8 cellular contexts compared by ENCODE assay signal in genomic region chr20:25223179-25223661, GRCh38. TPM values are rescaled to one million over a fixed set of nuclear protein-coding genes. Genes with fewer than 3 reads are reported as not detected.
DNase-seq lines count a peak whose midpoint lies in the region; ATAC-seq, FAIRE-seq and TF ChIP-seq lines count a peak whose summit lies in the region.

No MANE protein-coding gene starts in this region.

- peak; percentile 73 for DNase-seq in activated effector memory CD4-positive, alpha-beta T cell treated with anti-CD3 and anti-CD28 coated beads, Interleukin-2, amount 50 U/mL, for 16 hours
- DNase-seq in activated effector memory CD4-positive, alpha-beta T cell treated with Interleukin-2 at 50 U/mL for 16 hours: no peak
- DNase-seq in SJSA1 (ENCODE audit: low read depth in 1 of 2, low spot score in 2 of 2): peak; percentile 94 to 96
- DNase-seq in endothelial cell of umbilical vein (ENCODE audit: low read depth, low spot score): peak; percentile 61
- no peak for DNase-seq in smooth muscle cell (lab: John Stamatoyannopoulos, UW; ENCODE audit: unreplicated experiment)
- DNase-seq in SIG-M5 treated with dmso at 0.1 percent for 504 hours (lab: John Stamatoyannopoulos, UW; ENCODE audit: unreplicated experiment): no peak

- no peak for ATAC-seq in HG03378 (IDR thresholded peaks at IDR 0.05; ENCODE audit: unreplicated experiment)
- no peak for ATAC-seq in HG03571 (IDR thresholded peaks at IDR 0.05; ENCODE audit: unreplicated experiment)

- CTCF ChIA-PET in endothelial cell of umbilical vein (lab: Charles Lee): interaction anchor here (0.6 to 9.7 kb wide), 9 partner anchors 9 to 176 kb away, joined by 3 to 93 read pairs (median 3); partner anchors contain the start of gene PYGB

- dilution Hi-C loops in endothelial cell of umbilical vein (cut with MboI; ENCODE audit: extremely low pct_ligation_motif_present, low sequenced_read_pairs): no loop called here

- FAIRE-seq in endothelial cell of umbilical vein (lab: Jason Lieb, UNC): peak; percentile 91

- no peaks in the 10 kb centered on the region for H3K9me1 ChIP-seq in endothelial cell of umbilical vein (replicated peaks; ENCODE audit: control insufficient read depth, extremely low read depth, insufficient read depth, low read length)

- no peaks in the 10 kb centered on the region for H3F3A ChIP-seq in smooth muscle cell (ENCODE audit: low read depth)

- H3K9me3 ChIP-seq in SJSA1 (replicated peaks): no peaks in the 10 kb centered on the region
- no peaks in the 10 kb centered on the region for H3K9me3 ChIP-seq in endothelial cell of umbilical vein (replicated peaks; ENCODE audit: control insufficient read depth, insufficient read depth, low read length)
- H3K9me3 ChIP-seq in smooth muscle cell (replicated peaks; ENCODE audit: low read depth): no peaks in the 10 kb centered on the region

- H3K9ac ChIP-seq in endothelial cell of umbilical vein (replicated peaks; ENCODE audit: extremely low read depth, insufficient read depth, low read length) (no peak overlapping the region), smooth muscle cell (ENCODE audit: low read depth) (peak overlapping the region; percentile 51)

- no TSS peak for BruUV-seq in endothelial cell of umbilical vein (replicated peaks; lab: Mats Ljungman, UMichigan)

- POLR2A ChIA-PET in endothelial cell of umbilical vein (lab: Charles Lee): interaction anchor here (0.6 kb wide), 1 partner anchor 388 kb away, joined by 3 read pairs; no protein-coding TSS in a partner anchor

- no peaks in the 10 kb centered on the region for H4K20me1 ChIP-seq in endothelial cell of umbilical vein (replicated peaks; ENCODE audit: control insufficient read depth, extremely low read depth, insufficient read depth, low read length)
- no peaks in the 10 kb centered on the region for H4K20me1 ChIP-seq in smooth muscle cell (ENCODE audit: low read depth)

- H3K36me3 ChIP-seq in SJSA1: peaks cover 62% of the 10 kb centered on the region
- peaks cover 0 to 3% of the 10 kb centered on the region in 2 experiments for H3K36me3 ChIP-seq in endothelial cell of umbilical vein (ENCODE audit: control insufficient read depth in 2 of 2, extremely low read depth in 1 of 2, insufficient read depth in 2 of 2, low read length in 2 of 2)
- H3K36me3 ChIP-seq in smooth muscle cell (ENCODE audit: low read depth): no peaks in the 10 kb centered on the region

- no peaks in the 10 kb centered on the region for H3K27me3 ChIP-seq in SJSA1 (replicated peaks)
- H3K27me3 ChIP-seq in endothelial cell of umbilical vein (ENCODE audit: control insufficient read depth in 2 of 2, insufficient read depth in 2 of 2, low read length in 2 of 2): no peaks in the 10 kb centered on the region
- H3K27me3 ChIP-seq in smooth muscle cell (ENCODE audit: low read depth): no peaks in the 10 kb centered on the region

- H3K4me2 ChIP-seq in endothelial cell of umbilical vein (ENCODE audit: insufficient read depth, low read length) (no peak overlapping the region), smooth muscle cell (peak overlapping the region; percentile 44)

- H3K27ac ChIP-seq in SJSA1 (peak overlapping the region; percentile 74), endothelial cell of umbilical vein (ENCODE audit: insufficient read depth, low read depth, low read length) (peak overlapping the region; percentile 43), smooth muscle cell (ENCODE audit: low read depth) (peak overlapping the region; percentile 85)

- H3K4me1 ChIP-seq in SJSA1 (replicated peaks) (peaks cover 92% of the 10 kb centered on the region), endothelial cell of umbilical vein (ENCODE audit: control insufficient read depth, extremely low read depth, insufficient read depth, low read length) (peaks cover 18% of the 10 kb centered on the region), smooth muscle cell (ENCODE audit: low read depth) (peaks cover 22% of the 10 kb centered on the region)

- no peak for TF ChIP-seq POLR2A in endothelial cell of umbilical vein (IDR thresholded peaks at IDR 0.05; ENCODE audit: low read depth, low read length)

- H2AFZ ChIP-seq in endothelial cell of umbilical vein (ENCODE audit: low read depth, low read length) (no peak overlapping the region), smooth muscle cell (ENCODE audit: low read depth) (no peak overlapping the region)

- intact Hi-C loops in endothelial cell of umbilical vein (cut with micrococcal nuclease): no loop called here

- whole genome bisulfite sequencing in smooth muscle cell (ENCODE audit: low lambda C conversion rate): 5% methylated on average over 8 of the region's 8 CpGs

- H3K79me2 ChIP-seq in endothelial cell of umbilical vein (ENCODE audit: control insufficient read depth, insufficient read depth, low read length) (no peaks in the 10 kb centered on the region), smooth muscle cell (ENCODE audit: low read depth) (no peaks in the 10 kb centered on the region)

- H3K4me3 ChIP-seq in SJSA1 (no peak overlapping the region), endothelial cell of umbilical vein (replicated peaks in 1 of 3; ENCODE audit: insufficient read depth in 1 of 3, low read depth in 1 of 3, low read length in 3 of 3) (no peak overlapping the region), smooth muscle cell (no peak overlapping the region)

- TF ChIP-seq CTCF in endothelial cell of umbilical vein (IDR thresholded peaks at IDR 0.05; ENCODE audit: extremely low read depth in 1 of 2, insufficient read depth in 1 of 2, low read depth in 1 of 2, low read length in 2 of 2) (no peak), smooth muscle cell (IDR thresholded peaks at IDR 0.05; ENCODE audit: borderline replicate concordance, insufficient read depth, poor library complexity, severe bottlenecking) (no peak)

TF ChIP-seq in endothelial cell of umbilical vein, 7 proteins besides CTCF, POLR2A, EP300 and RAD21:
- TF ChIP-seq MAX (IDR thresholded peaks at IDR 0.05; ENCODE audit: insufficient read depth, insufficient read length) (no peak), JUN (IDR thresholded peaks at IDR 0.05; ENCODE audit: borderline replicate concordance, insufficient read depth, insufficient read length, low read depth) (no peak), POLR2AphosphoS5 (IDR thresholded peaks at IDR 0.05; ENCODE audit: insufficient read depth, low read depth, low read length) (no peak), FOS (IDR thresholded peaks at IDR 0.05; ENCODE audit: borderline replicate concordance, insufficient read depth, low read length) (peak; percentile 57), MYC (IDR thresholded peaks at IDR 0.05; ENCODE audit: low read depth, low read length) (no peak), GATA2 (IDR thresholded peaks at IDR 0.05; ENCODE audit: insufficient read depth, insufficient read length, low read depth, low read length) (peak; percentile 17), EZH2 (IDR thresholded peaks at IDR 0.05; ENCODE audit: borderline replicate concordance, low read depth, low read length, severe bottlenecking) (no peak)

RNA-seq across cellular contexts. Expression of gene PYGB, which starts 24.7 kb away (rescaled TPM):
- total RNA-seq in SJSA1 (2014; rRNA removed; shearing (Covaris generic)): 175 and 192 TPM in 2 replicates
- total RNA-seq in endothelial cell of umbilical vein: 57.2 and 60.2 TPM in 2 replicates
- polyA plus RNA-seq in endothelial cell of umbilical vein: 36.1 and 39.5 TPM in 2 replicates
- 34.7 and 35.1 TPM in 2 replicates for polyA plus RNA-seq in endothelial cell of umbilical vein (2011; cell fraction: cytosol; rRNA removed)
- 77.3 and 91.5 TPM in 2 replicates for polyA plus RNA-seq in endothelial cell of umbilical vein (2011; cell fraction: nucleus; rRNA removed)
- polyA plus RNA-seq in endothelial cell of umbilical vein (2012): 74.6 and 78.9 TPM in 2 replicates
- polyA minus RNA-seq in endothelial cell of umbilical vein: 53.3 and 57.9 TPM in 2 replicates
- 11.0 TPM for polyA minus RNA-seq in endothelial cell of umbilical vein (2011; cell fraction: cytosol; rRNA and poly(A)+ RNA removed)
- 20.6 and 25.1 TPM in 2 replicates for polyA minus RNA-seq in endothelial cell of umbilical vein (2011; cell fraction: nucleus; rRNA and poly(A)+ RNA removed)
- total RNA-seq in smooth muscle cell: 31.8 and 44.4 TPM in 2 replicates
- 39.4 and 43.3 TPM in 2 replicates for polyA plus RNA-seq in smooth muscle cell

RNA-seq across cellular contexts. Expression of gene ENTPD6, which starts 27.7 kb away (rescaled TPM):
- total RNA-seq in SJSA1 (2014; rRNA removed; shearing (Covaris generic)): 68.0 and 77.0 TPM in 2 replicates
- 51.2 and 52.2 TPM in 2 replicates for total RNA-seq in endothelial cell of umbilical vein
- 86.3 and 87.0 TPM in 2 replicates for polyA plus RNA-seq in endothelial cell of umbilical vein
- polyA plus RNA-seq in endothelial cell of umbilical vein (2011; cell fraction: cytosol; rRNA removed): 57.3 and 62.1 TPM in 2 replicates
- polyA plus RNA-seq in endothelial cell of umbilical vein (2011; cell fraction: nucleus; rRNA removed): 119 and 126 TPM in 2 replicates
- 50.9 and 69.0 TPM in 2 replicates for polyA plus RNA-seq in endothelial cell of umbilical vein (2012)
- polyA minus RNA-seq in endothelial cell of umbilical vein: 57.4 and 58.9 TPM in 2 replicates
- polyA minus RNA-seq in endothelial cell of umbilical vein (2011; cell fraction: cytosol; rRNA and poly(A)+ RNA removed): 10.8 TPM
- 26.4 and 27.4 TPM in 2 replicates for polyA minus RNA-seq in endothelial cell of umbilical vein (2011; cell fraction: nucleus; rRNA and poly(A)+ RNA removed)
- 12.6 and 30.1 TPM in 2 replicates for total RNA-seq in smooth muscle cell
- 19.9 and 34.0 TPM in 2 replicates for polyA plus RNA-seq in smooth muscle cell

Comparison
In these comparisons a context has a peak if more than half of its experiments do, and no peak if none do; other contexts are left out.
1. DNase-seq: peak in activated effector memory CD4-positive, alpha-beta T cell treated with anti-CD3 and anti-CD28 coated beads, Interleukin-2, amount 50 U/mL, for 16 hours (single experiment), SJSA1 (2 of 2) and endothelial cell of umbilical vein (single experiment); none in activated effector memory CD4-positive, alpha-beta T cell treated with Interleukin-2 at 50 U/mL for 16 hours (single experiment), smooth muscle cell (single experiment) and SIG-M5 treated with dmso at 0.1 percent for 504 hours (single experiment).
2. Peak in every context shown above with its lines, with median percentiles within 50 percentile points of each other: H3K27ac ChIP-seq.